14 cellular contexts compared by ENCODE assay signal in the genomic region with DNA sequence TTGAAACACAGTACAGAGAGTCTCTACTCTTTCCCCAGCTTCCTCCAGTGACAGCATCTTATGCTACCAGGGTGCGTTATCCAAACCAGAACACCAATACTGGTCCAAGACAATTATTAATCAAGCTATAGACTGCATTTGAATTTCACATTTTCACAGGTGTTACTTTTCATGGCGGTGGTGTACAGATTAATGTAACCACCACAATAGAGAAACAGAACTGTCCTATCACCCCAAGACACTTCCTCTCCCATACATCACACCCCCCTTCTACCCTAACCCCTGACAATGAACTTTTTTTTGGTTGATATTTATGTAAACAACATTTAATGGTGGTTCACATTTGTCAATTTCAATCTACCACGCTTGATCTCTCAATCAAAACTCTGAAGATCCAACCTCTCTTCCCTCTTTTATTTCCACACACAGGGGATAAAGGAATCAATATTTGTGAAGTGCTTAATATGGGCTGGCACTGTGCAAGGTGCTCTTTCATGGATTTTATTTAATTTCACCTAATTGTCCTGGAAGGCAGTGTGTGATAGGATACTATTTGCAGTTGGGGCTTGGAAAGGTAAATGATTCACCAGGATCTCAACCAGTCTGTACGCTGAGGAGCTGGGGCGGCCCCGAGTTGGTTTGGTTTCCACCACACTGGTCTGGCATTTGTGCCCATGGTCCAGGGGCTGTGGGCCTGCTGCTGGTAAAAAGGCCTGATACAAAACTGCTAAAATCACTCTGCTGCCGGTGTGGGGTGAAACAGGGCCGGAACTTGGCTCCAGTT. TPM values are rescaled to one million over a fixed set of nuclear protein-coding genes. Genes with fewer than 3 reads are reported as not detected.
DNase-seq lines count a peak whose midpoint lies in the region; ATAC-seq lines count a peak whose summit lies in the region.
"Had no signal": no experiment of that assay in that cellular context is flagged by ENCODE, and none has a peak within 500 bp of the region (broad histone marks: within the 10 kb centered on the region; RNA-seq: fewer than 3 reads in every experiment).

No MANE protein-coding gene starts in this region.

- ATAC-seq in GM18909 (IDR thresholded peaks at IDR 0.05; ENCODE audit: poor library complexity, unreplicated experiment), result peak; percentile 80
- ATAC-seq in HG02763 (IDR thresholded peaks at IDR 0.05; ENCODE audit: unreplicated experiment), result peak; percentile 67
- ATAC-seq: left lung, Panc1 had no signal

- DNase-seq in NCI-H146 (lab: John Stamatoyannopoulos, UW) (peak; percentile 41), renal cortical epithelial cell (ENCODE audit: low read depth) (peak; percentile 64), germinal center (ENCODE audit: low spot score) (no peak), NCI-H526 treated with DMSO at 0.1 percent for 48 hours (lab: John Stamatoyannopoulos, UW) (no peak)
- DNase-seq in stimulated activated CD4-positive, alpha-beta T cell treated with anti-CD3 and anti-CD28 coated beads, Interleukin-2, amount 100 ng/mL, for 24 hours, result no peak
- DNase-seq in activated naive CD4-positive, alpha-beta T cell (lab: John Stamatoyannopoulos, UW), result no peak
- DNase-seq: activated CD4-positive, alpha-beta T cell treated with anti-CD3 and anti-CD28 coated beads, Interleukin-2, amount 10 ng/mL, durations not matched to agents 7 days and 5 days; CD8-positive, alpha-beta memory T cell; endodermal cell; NCI-H2171 had no signal

RNA-seq across cellular contexts. Expression of gene DICER1, which starts 54.6 kb away (rescaled TPM):
- total RNA-seq in renal cortical epithelial cell, result 39.9 and 74.6 TPM in 2 replicates

Comparison
In these comparisons a context has a peak if more than half of its experiments do, and no peak if none do; other contexts are left out.
1. DNase-seq: peak in NCI-H146 (single experiment) and renal cortical epithelial cell (single experiment); none in stimulated activated CD4-positive, alpha-beta T cell treated with anti-CD3 and anti-CD28 coated beads, Interleukin-2, amount 100 ng/mL, for 24 hours (0 of 2), activated naive CD4-positive, alpha-beta T cell (0 of 4), germinal center (single experiment) and NCI-H526 treated with DMSO at 0.1 percent for 48 hours (single experiment).